In the genomic region with DNA sequence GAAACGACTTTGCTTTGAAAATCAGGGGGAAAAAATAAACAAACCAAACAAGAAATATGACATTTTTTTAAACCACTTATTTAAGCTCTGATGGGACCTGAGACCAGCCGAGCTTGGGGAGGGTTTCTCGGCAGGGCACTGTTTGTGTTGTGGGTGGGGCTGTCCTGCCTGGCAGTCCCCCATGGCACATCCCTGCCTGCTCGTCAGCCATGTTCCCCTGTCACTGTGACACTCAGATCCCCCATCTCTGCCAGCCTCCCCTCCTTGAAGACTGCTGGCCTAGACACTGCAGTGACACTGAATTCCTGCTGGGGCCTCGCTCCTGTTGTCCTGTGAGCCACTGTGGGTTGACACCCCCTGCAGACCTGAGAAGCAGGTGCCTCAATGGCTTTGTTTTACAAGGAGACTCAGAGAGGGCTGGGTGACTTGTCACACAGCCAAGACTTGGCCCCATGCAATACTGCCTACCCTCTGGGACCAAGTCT, we compare ENCODE assay signal across 1 cellular context.
TF ChIP-seq lines count a peak whose summit lies in the region.

No MANE protein-coding gene starts in this region.

TF ChIP-seq in HepG2, 621 proteins besides CTCF, POLR2A, EP300 and RAD21 (continued from another document):
- TF ChIP-seq, protein P1, sequence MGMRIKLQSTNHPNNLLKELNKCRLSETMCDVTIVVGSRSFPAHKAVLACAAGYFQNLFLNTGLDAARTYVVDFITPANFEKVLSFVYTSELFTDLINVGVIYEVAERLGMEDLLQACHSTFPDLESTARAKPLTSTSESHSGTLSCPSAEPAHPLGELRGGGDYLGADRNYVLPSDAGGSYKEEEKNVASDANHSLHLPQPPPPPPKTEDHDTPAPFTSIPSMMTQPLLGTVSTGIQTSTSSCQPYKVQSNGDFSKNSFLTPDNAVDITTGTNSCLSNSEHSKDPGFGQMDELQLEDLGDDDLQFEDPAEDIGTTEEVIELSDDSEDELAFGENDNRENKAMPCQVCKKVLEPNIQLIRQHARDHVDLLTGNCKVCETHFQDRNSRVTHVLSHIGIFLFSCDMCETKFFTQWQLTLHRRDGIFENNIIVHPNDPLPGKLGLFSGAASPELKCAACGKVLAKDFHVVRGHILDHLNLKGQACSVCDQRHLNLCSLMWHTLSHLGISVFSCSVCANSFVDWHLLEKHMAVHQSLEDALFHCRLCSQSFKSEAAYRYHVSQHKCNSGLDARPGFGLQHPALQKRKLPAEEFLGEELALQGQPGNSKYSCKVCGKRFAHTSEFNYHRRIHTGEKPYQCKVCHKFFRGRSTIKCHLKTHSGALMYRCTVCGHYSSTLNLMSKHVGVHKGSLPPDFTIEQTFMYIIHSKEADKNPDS (CRISPR knock-in tag; IDR thresholded peaks at IDR 0.05): no peak
- TF ChIP-seq, protein P2, sequence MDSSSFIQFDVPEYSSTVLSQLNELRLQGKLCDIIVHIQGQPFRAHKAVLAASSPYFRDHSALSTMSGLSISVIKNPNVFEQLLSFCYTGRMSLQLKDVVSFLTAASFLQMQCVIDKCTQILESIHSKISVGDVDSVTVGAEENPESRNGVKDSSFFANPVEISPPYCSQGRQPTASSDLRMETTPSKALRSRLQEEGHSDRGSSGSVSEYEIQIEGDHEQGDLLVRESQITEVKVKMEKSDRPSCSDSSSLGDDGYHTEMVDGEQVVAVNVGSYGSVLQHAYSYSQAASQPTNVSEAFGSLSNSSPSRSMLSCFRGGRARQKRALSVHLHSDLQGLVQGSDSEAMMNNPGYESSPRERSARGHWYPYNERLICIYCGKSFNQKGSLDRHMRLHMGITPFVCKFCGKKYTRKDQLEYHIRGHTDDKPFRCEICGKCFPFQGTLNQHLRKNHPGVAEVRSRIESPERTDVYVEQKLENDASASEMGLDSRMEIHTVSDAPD (CRISPR knock-in tag; IDR thresholded peaks at IDR 0.05): no peak
- TF ChIP-seq CBFB (CRISPR knock-in tag; IDR thresholded peaks at IDR 0.05): no peak
- no peak for TF ChIP-seq ZFP62 (CRISPR knock-in tag; IDR thresholded peaks at IDR 0.05)
- no peak for TF ChIP-seq KDM5B (CRISPR knock-in tag; IDR thresholded peaks at IDR 0.05; ENCODE audit: borderline replicate concordance)
- TF ChIP-seq, protein P3, sequence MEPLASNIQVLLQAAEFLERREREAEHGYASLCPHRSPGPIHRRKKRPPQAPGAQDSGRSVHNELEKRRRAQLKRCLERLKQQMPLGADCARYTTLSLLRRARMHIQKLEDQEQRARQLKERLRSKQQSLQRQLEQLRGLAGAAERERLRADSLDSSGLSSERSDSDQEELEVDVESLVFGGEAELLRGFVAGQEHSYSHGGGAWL (CRISPR knock-in tag; IDR thresholded peaks at IDR 0.05): 0 out of 2 replicates have a peak, but pooled peaks have one; percentile 9
- TF ChIP-seq, protein P4, sequence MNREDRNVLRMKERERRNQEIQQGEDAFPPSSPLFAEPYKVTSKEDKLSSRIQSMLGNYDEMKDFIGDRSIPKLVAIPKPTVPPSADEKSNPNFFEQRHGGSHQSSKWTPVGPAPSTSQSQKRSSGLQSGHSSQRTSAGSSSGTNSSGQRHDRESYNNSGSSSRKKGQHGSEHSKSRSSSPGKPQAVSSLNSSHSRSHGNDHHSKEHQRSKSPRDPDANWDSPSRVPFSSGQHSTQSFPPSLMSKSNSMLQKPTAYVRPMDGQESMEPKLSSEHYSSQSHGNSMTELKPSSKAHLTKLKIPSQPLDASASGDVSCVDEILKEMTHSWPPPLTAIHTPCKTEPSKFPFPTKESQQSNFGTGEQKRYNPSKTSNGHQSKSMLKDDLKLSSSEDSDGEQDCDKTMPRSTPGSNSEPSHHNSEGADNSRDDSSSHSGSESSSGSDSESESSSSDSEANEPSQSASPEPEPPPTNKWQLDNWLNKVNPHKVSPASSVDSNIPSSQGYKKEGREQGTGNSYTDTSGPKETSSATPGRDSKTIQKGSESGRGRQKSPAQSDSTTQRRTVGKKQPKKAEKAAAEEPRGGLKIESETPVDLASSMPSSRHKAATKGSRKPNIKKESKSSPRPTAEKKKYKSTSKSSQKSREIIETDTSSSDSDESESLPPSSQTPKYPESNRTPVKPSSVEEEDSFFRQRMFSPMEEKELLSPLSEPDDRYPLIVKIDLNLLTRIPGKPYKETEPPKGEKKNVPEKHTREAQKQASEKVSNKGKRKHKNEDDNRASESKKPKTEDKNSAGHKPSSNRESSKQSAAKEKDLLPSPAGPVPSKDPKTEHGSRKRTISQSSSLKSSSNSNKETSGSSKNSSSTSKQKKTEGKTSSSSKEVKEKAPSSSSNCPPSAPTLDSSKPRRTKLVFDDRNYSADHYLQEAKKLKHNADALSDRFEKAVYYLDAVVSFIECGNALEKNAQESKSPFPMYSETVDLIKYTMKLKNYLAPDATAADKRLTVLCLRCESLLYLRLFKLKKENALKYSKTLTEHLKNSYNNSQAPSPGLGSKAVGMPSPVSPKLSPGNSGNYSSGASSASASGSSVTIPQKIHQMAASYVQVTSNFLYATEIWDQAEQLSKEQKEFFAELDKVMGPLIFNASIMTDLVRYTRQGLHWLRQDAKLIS (CRISPR knock-in tag; IDR thresholded peaks at IDR 0.05): no peak
- no peak for TF ChIP-seq KDM3A (CRISPR knock-in tag; IDR thresholded peaks at IDR 0.05; ENCODE audit: low read depth)
- TF ChIP-seq, protein P5, sequence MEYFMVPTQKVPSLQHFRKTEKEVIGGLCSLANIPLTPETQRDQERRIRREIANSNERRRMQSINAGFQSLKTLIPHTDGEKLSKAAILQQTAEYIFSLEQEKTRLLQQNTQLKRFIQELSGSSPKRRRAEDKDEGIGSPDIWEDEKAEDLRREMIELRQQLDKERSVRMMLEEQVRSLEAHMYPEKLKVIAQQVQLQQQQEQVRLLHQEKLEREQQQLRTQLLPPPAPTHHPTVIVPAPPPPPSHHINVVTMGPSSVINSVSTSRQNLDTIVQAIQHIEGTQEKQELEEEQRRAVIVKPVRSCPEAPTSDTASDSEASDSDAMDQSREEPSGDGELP (IDR thresholded peaks at IDR 0.05; ENCODE audit: borderline replicate concordance, low read depth): no peak
- TF ChIP-seq SP2 (CRISPR knock-in tag; IDR thresholded peaks at IDR 0.05): no peak
- TF ChIP-seq ZNF703 (CRISPR knock-in tag; IDR thresholded peaks at IDR 0.05; ENCODE audit: borderline replicate concordance): no peak
- peak; percentile 89; the same call in 1 of the 2 replicates for TF ChIP-seq ZNF768 (CRISPR knock-in tag; IDR thresholded peaks at IDR 0.05)
- TF ChIP-seq, protein P6, sequence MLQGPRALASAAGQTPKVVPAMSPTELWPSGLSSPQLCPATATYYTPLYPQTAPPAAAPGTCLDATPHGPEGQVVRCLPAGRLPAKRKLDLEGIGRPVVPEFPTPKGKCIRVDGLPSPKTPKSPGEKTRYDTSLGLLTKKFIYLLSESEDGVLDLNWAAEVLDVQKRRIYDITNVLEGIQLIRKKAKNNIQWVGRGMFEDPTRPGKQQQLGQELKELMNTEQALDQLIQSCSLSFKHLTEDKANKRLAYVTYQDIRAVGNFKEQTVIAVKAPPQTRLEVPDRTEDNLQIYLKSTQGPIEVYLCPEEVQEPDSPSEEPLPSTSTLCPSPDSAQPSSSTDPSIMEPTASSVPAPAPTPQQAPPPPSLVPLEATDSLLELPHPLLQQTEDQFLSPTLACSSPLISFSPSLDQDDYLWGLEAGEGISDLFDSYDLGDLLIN (CRISPR knock-in tag; IDR thresholded peaks at IDR 0.05; ENCODE audit: borderline replicate concordance): no peak
- TF ChIP-seq, protein P7, sequence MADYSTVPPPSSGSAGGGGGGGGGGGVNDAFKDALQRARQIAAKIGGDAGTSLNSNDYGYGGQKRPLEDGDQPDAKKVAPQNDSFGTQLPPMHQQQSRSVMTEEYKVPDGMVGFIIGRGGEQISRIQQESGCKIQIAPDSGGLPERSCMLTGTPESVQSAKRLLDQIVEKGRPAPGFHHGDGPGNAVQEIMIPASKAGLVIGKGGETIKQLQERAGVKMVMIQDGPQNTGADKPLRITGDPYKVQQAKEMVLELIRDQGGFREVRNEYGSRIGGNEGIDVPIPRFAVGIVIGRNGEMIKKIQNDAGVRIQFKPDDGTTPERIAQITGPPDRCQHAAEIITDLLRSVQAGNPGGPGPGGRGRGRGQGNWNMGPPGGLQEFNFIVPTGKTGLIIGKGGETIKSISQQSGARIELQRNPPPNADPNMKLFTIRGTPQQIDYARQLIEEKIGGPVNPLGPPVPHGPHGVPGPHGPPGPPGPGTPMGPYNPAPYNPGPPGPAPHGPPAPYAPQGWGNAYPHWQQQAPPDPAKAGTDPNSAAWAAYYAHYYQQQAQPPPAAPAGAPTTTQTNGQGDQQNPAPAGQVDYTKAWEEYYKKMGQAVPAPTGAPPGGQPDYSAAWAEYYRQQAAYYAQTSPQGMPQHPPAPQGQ (CRISPR knock-in tag; IDR thresholded peaks at IDR 0.05; ENCODE audit: borderline replicate concordance): no peak
- TF ChIP-seq POLR2G (IDR thresholded peaks at IDR 0.05; ENCODE audit: low read depth, low read length): no peak
- TF ChIP-seq ATF7-NPFF (CRISPR knock-in tag; IDR thresholded peaks at IDR 0.05; ENCODE audit: low read depth): no peak
- TF ChIP-seq, protein P8, sequence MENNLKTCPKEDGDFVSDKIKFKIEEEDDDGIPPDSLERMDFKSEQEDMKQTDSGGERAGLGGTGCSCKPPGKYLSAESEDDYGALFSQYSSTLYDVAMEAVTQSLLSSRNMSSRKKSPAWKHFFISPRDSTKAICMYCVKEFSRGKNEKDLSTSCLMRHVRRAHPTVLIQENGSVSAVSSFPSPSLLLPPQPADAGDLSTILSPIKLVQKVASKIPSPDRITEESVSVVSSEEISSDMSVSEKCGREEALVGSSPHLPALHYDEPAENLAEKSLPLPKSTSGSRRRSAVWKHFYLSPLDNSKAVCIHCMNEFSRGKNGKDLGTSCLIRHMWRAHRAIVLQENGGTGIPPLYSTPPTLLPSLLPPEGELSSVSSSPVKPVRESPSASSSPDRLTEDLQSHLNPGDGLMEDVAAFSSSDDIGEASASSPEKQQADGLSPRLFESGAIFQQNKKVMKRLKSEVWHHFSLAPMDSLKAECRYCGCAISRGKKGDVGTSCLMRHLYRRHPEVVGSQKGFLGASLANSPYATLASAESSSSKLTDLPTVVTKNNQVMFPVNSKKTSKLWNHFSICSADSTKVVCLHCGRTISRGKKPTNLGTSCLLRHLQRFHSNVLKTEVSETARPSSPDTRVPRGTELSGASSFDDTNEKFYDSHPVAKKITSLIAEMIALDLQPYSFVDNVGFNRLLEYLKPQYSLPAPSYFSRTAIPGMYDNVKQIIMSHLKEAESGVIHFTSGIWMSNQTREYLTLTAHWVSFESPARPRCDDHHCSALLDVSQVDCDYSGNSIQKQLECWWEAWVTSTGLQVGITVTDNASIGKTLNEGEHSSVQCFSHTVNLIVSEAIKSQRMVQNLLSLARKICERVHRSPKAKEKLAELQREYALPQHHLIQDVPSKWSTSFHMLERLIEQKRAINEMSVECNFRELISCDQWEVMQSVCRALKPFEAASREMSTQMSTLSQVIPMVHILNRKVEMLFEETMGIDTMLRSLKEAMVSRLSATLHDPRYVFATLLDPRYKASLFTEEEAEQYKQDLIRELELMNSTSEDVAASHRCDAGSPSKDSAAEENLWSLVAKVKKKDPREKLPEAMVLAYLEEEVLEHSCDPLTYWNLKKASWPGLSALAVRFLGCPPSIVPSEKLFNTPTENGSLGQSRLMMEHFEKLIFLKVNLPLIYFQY (CRISPR knock-in tag; IDR thresholded peaks at IDR 0.05; ENCODE audit: borderline replicate concordance): no peak
- TF ChIP-seq ZNF263 (CRISPR knock-in tag; IDR thresholded peaks at IDR 0.05): 0 out of 2 replicates have a peak, but pooled peaks have one; percentile 10
- no peak for TF ChIP-seq ZNF790 (CRISPR knock-in tag; IDR thresholded peaks at IDR 0.05; ENCODE audit: borderline replicate concordance)
- TF ChIP-seq, protein P9, sequence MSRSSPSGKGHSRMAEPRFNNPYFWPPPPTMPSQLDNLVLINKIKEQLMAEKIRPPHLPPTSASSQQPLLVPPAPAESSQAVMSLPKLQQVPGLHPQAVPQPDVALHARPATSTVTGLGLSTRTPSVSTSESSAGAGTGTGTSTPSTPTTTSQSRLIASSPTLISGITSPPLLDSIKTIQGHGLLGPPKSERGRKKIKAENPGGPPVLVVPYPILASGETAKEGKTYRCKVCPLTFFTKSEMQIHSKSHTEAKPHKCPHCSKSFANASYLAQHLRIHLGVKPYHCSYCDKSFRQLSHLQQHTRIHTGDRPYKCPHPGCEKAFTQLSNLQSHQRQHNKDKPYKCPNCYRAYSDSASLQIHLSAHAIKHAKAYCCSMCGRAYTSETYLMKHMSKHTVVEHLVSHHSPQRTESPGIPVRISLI (CRISPR knock-in tag; IDR thresholded peaks at IDR 0.05; ENCODE audit: borderline replicate concordance): no peak
- TF ChIP-seq, protein P10, sequence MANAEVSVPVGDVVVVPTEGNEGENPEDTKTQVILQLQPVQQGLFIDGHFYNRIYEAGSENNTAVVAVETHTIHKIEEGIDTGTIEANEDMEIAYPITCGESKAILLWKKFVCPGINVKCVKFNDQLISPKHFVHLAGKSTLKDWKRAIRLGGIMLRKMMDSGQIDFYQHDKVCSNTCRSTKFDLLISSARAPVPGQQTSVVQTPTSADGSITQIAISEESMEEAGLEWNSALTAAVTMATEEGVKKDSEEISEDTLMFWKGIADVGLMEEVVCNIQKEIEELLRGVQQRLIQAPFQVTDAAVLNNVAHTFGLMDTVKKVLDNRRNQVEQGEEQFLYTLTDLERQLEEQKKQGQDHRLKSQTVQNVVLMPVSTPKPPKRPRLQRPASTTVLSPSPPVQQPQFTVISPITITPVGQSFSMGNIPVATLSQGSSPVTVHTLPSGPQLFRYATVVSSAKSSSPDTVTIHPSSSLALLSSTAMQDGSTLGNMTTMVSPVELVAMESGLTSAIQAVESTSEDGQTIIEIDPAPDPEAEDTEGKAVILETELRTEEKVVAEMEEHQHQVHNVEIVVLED (CRISPR knock-in tag; IDR thresholded peaks at IDR 0.05; ENCODE audit: borderline replicate concordance): 0 out of 2 replicates have a peak, but pooled peaks have one; percentile 34
